Comparison of ENCODE assay signal across 2 cellular contexts in the genomic region with DNA sequence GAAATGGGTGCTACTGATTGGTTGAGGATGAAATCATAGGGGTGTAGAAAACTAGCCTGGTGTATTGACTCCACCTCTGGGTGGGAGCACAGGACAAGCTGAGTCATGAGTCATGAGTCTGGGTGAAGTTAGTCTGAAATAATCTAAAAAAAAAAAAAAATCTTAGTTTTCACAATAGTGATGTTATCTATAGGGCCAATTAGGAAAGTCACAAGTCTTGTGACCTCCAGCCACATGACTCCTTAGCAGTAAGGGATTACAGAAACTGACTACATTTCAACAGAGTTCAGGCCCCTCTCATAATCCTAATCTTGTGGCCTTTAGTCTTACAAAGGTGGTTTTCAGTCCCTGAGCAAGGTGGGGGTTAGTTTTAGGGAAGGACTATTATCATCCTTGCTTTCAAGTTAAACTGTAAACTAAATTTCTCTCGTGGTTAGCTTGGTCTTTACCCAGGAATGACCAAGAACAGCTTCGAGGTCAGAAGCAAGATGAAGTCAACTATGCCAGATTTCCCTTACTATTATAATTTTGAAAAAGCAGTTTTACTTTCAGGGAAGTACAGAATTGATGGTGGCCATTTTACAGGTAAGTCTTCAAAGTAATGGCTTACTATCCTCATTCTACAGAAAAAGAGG.
TF ChIP-seq lines count a peak whose summit lies in the region.

No MANE protein-coding gene starts in this region.

TF ChIP-seq in H1, 55 proteins besides CTCF, POLR2A, EP300 and RAD21:
- no peak for TF ChIP-seq KDM4A (IDR thresholded peaks at IDR 0.05; ENCODE audit: low read depth, low read length, severe bottlenecking)
- no peak for TF ChIP-seq NRF1 (IDR thresholded peaks at IDR 0.05; ENCODE audit: low read depth, low read length)
- no peak for TF ChIP-seq SIX5 (IDR thresholded peaks at IDR 0.05; ENCODE audit: low read depth, low read length)
- no peak for TF ChIP-seq RNF2 (IDR thresholded peaks at IDR 0.05; ENCODE audit: borderline replicate concordance, low read depth, low read length, missing control alignments, poor library complexity, severe bottlenecking)
- no peak for TF ChIP-seq USF2 (IDR thresholded peaks at IDR 0.05; ENCODE audit: low read length)
- TF ChIP-seq BCL11A (IDR thresholded peaks at IDR 0.05; ENCODE audit: low read depth in 2 of 2, low read length in 2 of 2), result no peak
- no peak for TF ChIP-seq SP4 (IDR thresholded peaks at IDR 0.05; ENCODE audit: low read length)
- TF ChIP-seq SIN3A (conservative IDR thresholded peaks at IDR 0.05 in 1 of 2, IDR thresholded peaks at IDR 0.05 in 1 of 2; ENCODE audit: low read depth in 1 of 2, low read length in 2 of 2), result no peak
- no peak for TF ChIP-seq RBBP5 (IDR thresholded peaks at IDR 0.05; ENCODE audit: borderline replicate concordance, low read depth, low read length)

TF ChIP-seq in WTC11, 78 proteins besides CTCF, POLR2A, EP300 and RAD21:
- TF ChIP-seq TEAD1 (CRISPR knock-in tag; IDR thresholded peaks at IDR 0.05) (no peak), HMGXB4 (CRISPR knock-in tag; IDR thresholded peaks at IDR 0.05) (no peak), CREM (CRISPR knock-in tag; IDR thresholded peaks at IDR 0.05) (no peak), USF2 (CRISPR knock-in tag; IDR thresholded peaks at IDR 0.05) (no peak), ELF4 (CRISPR knock-in tag; IDR thresholded peaks at IDR 0.05; ENCODE audit: low read depth) (no peak), FOXK1 (CRISPR knock-in tag; IDR thresholded peaks at IDR 0.05) (no peak), NFE2L1 (CRISPR knock-in tag; IDR thresholded peaks at IDR 0.05) (no peak)
- TF ChIP-seq, protein P1, sequence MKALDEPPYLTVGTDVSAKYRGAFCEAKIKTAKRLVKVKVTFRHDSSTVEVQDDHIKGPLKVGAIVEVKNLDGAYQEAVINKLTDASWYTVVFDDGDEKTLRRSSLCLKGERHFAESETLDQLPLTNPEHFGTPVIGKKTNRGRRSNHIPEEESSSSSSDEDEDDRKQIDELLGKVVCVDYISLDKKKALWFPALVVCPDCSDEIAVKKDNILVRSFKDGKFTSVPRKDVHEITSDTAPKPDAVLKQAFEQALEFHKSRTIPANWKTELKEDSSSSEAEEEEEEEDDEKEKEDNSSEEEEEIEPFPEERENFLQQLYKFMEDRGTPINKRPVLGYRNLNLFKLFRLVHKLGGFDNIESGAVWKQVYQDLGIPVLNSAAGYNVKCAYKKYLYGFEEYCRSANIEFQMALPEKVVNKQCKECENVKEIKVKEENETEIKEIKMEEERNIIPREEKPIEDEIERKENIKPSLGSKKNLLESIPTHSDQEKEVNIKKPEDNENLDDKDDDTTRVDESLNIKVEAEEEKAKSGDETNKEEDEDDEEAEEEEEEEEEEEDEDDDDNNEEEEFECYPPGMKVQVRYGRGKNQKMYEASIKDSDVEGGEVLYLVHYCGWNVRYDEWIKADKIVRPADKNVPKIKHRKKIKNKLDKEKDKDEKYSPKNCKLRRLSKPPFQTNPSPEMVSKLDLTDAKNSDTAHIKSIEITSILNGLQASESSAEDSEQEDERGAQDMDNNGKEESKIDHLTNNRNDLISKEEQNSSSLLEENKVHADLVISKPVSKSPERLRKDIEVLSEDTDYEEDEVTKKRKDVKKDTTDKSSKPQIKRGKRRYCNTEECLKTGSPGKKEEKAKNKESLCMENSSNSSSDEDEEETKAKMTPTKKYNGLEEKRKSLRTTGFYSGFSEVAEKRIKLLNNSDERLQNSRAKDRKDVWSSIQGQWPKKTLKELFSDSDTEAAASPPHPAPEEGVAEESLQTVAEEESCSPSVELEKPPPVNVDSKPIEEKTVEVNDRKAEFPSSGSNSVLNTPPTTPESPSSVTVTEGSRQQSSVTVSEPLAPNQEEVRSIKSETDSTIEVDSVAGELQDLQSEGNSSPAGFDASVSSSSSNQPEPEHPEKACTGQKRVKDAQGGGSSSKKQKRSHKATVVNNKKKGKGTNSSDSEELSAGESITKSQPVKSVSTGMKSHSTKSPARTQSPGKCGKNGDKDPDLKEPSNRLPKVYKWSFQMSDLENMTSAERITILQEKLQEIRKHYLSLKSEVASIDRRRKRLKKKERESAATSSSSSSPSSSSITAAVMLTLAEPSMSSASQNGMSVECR (CRISPR knock-in tag; IDR thresholded peaks at IDR 0.05; ENCODE audit: borderline replicate concordance), result no peak
- TF ChIP-seq, protein P2, sequence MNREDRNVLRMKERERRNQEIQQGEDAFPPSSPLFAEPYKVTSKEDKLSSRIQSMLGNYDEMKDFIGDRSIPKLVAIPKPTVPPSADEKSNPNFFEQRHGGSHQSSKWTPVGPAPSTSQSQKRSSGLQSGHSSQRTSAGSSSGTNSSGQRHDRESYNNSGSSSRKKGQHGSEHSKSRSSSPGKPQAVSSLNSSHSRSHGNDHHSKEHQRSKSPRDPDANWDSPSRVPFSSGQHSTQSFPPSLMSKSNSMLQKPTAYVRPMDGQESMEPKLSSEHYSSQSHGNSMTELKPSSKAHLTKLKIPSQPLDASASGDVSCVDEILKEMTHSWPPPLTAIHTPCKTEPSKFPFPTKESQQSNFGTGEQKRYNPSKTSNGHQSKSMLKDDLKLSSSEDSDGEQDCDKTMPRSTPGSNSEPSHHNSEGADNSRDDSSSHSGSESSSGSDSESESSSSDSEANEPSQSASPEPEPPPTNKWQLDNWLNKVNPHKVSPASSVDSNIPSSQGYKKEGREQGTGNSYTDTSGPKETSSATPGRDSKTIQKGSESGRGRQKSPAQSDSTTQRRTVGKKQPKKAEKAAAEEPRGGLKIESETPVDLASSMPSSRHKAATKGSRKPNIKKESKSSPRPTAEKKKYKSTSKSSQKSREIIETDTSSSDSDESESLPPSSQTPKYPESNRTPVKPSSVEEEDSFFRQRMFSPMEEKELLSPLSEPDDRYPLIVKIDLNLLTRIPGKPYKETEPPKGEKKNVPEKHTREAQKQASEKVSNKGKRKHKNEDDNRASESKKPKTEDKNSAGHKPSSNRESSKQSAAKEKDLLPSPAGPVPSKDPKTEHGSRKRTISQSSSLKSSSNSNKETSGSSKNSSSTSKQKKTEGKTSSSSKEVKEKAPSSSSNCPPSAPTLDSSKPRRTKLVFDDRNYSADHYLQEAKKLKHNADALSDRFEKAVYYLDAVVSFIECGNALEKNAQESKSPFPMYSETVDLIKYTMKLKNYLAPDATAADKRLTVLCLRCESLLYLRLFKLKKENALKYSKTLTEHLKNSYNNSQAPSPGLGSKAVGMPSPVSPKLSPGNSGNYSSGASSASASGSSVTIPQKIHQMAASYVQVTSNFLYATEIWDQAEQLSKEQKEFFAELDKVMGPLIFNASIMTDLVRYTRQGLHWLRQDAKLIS (CRISPR knock-in tag; IDR thresholded peaks at IDR 0.05; ENCODE audit: borderline replicate concordance), result no peak
- TF ChIP-seq, protein P3, sequence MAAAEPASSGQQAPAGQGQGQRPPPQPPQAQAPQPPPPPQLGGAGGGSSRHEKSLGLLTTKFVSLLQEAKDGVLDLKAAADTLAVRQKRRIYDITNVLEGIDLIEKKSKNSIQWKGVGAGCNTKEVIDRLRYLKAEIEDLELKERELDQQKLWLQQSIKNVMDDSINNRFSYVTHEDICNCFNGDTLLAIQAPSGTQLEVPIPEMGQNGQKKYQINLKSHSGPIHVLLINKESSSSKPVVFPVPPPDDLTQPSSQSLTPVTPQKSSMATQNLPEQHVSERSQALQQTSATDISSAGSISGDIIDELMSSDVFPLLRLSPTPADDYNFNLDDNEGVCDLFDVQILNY (CRISPR knock-in tag; IDR thresholded peaks at IDR 0.05), result no peak
- TF ChIP-seq, protein P4, sequence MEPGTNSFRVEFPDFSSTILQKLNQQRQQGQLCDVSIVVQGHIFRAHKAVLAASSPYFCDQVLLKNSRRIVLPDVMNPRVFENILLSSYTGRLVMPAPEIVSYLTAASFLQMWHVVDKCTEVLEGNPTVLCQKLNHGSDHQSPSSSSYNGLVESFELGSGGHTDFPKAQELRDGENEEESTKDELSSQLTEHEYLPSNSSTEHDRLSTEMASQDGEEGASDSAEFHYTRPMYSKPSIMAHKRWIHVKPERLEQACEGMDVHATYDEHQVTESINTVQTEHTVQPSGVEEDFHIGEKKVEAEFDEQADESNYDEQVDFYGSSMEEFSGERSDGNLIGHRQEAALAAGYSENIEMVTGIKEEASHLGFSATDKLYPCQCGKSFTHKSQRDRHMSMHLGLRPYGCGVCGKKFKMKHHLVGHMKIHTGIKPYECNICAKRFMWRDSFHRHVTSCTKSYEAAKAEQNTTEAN (CRISPR knock-in tag; IDR thresholded peaks at IDR 0.05), result no peak
